ENCODE assay signal across 20 cellular contexts in genomic region chr1:164672610-164673009, GRCh38.
A peak's percentile ranks its signal among the peaks of the same experiment; 100 is the strongest.
DNase-seq lines count a peak whose midpoint lies in the region; ATAC-seq and TF ChIP-seq lines count a peak whose summit lies in the region.
"Had no signal": no experiment of that assay in that cellular context is flagged by ENCODE, and none has a peak within 500 bp of the region (broad histone marks: within the 10 kb centered on the region; RNA-seq: fewer than 3 reads in every experiment).

No MANE protein-coding gene starts in this region.

- peak overlapping the region in 1 of 3 experiments; percentile 52 for H3K4me3 Mint-ChIP-seq in nephron
- H3K4me3 Mint-ChIP-seq in type B pancreatic cell, result peak overlapping the region; percentile 9
- H3K4me3 Mint-ChIP-seq: CD8-positive, alpha-beta memory T cell had no signal

- no peak for TF ChIP-seq CTCF in gastroesophageal sphincter (IDR thresholded peaks at IDR 0.05)
- no peak for TF ChIP-seq CTCF in nephron (IDR thresholded peaks at IDR 0.05; ENCODE audit: unreplicated experiment in 3 of 3)
- TF ChIP-seq CTCF in type B pancreatic cell (conservative IDR thresholded peaks at IDR 0.05), result no peak

- no peak for ATAC-seq in gastroesophageal sphincter
- ATAC-seq in HG02759 (IDR thresholded peaks at IDR 0.05; ENCODE audit: unreplicated experiment), result no peak
- ATAC-seq in HG03045 (IDR thresholded peaks at IDR 0.05; ENCODE audit: unreplicated experiment), result no peak
- ATAC-seq: HCT116 had no signal

- peak overlapping the region in 3 of 4 donors; percentile 35 to 68 (median 64) for H3K27ac ChIP-seq in gastroesophageal sphincter

- DNase-seq in OCI-M1 (lab: John Stamatoyannopoulos, UW) (peak; percentile 51), type B pancreatic cell (ENCODE audit: extremely low spot score, unreplicated experiment) (no peak), DMS114 treated with DMSO at 0.1 percent for 48 hours (lab: John Stamatoyannopoulos, UW; ENCODE audit: unreplicated experiment) (no peak)
- DNase-seq: C1 segment of cervical spinal cord; CD8-positive, alpha-beta memory T cell; DMS 273 treated with DMSO at 0.1 percent for 48 hours; Kasumi-1; MG63; NCI-H1048; NCI-H146; NCI-H2081; NCI-H2171 treated with DMSO at 0.1 percent for 48 hours; NCI-H446; NCI-H526 treated with DMSO at 0.1 percent for 48 hours; Peyer's patch had no signal

- H3K4me3 ChIP-seq in gastroesophageal sphincter, result no peak overlapping the region
- H3K4me3 ChIP-seq: MG63, Peyer's patch had no signal

- 83 to 84% methylated on average over 3 of the region's 3 CpGs for WGBS in gastroesophageal sphincter (ENCODE audit: low coverage in 1 of 2), 2 donors

- peaks cover 12 to 89% (median 15%) of the 10 kb centered on the region in 3 donors for H3K4me1 ChIP-seq in gastroesophageal sphincter

- H3K36me3 ChIP-seq in gastroesophageal sphincter, result no peaks in the 10 kb centered on the region
- H3K36me3 ChIP-seq: MG63, Peyer's patch had no signal

- H3K27ac Mint-ChIP-seq in nephron (peak overlapping the region; percentile 25 to 70 (median 68)), type B pancreatic cell (peak overlapping the region; percentile 84)
- H3K27ac Mint-ChIP-seq: CD8-positive, alpha-beta memory T cell had no signal

- H3K4me1 Mint-ChIP-seq in nephron (peaks cover 40% of the 10 kb centered on the region), type B pancreatic cell (ENCODE audit: unreplicated experiment) (peaks cover 54% of the 10 kb centered on the region)
- H3K4me1 Mint-ChIP-seq: CD8-positive, alpha-beta memory T cell had no signal

- H3K9me3 ChIP-seq in gastroesophageal sphincter, result no peaks in the 10 kb centered on the region
- H3K9me3 ChIP-seq: MG63, Peyer's patch had no signal

- TF ChIP-seq EP300 in gastroesophageal sphincter (IDR thresholded peaks at IDR 0.05), result no peak

- TF ChIP-seq POLR2A in gastroesophageal sphincter (IDR thresholded peaks at IDR 0.05), result no peak

- H3K36me3 Mint-ChIP-seq in nephron (ENCODE audit: low read depth) (peaks cover 26% of the 10 kb centered on the region), type B pancreatic cell (peaks cover 33% of the 10 kb centered on the region)
- H3K36me3 Mint-ChIP-seq: CD8-positive, alpha-beta memory T cell had no signal

- no peaks in the 10 kb centered on the region for H3K27me3 ChIP-seq in gastroesophageal sphincter
- H3K27me3 ChIP-seq: MG63, Peyer's patch had no signal

- H3K9me3 Mint-ChIP-seq in nephron, result no peaks in the 10 kb centered on the region
- H3K9me3 Mint-ChIP-seq in type B pancreatic cell, result peaks cover 11% of the 10 kb centered on the region

- H3K27me3 Mint-ChIP-seq in nephron (ENCODE audit: low read depth), result no peaks in the 10 kb centered on the region
- no peaks in the 10 kb centered on the region for H3K27me3 Mint-ChIP-seq in type B pancreatic cell
